Comparison of ENCODE assay signal across 20 cellular contexts in the genomic region with DNA sequence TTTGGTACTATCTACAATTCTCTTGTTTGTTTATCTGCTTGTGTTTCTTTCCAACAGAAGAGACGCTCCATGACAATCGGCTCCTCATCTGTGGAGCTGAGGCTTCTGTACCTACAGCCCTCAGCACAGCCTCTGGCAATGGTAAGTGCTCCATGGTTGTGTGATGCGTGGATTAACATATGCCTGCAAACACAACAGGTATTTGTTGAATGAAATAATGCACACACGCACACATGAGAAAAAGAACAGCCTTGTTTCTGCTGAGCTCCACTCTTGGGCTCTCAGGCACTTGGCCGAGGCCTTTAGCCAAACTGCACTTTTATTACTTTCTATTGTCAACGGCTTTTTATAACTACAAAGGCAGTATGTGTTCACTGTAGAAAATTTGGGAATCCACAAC.
DNase-seq lines count a peak whose midpoint lies in the region; ATAC-seq and TF ChIP-seq lines count a peak whose summit lies in the region.
"Had no signal": no experiment of that assay in that cellular context is flagged by ENCODE, and none has a peak within 500 bp of the region (broad histone marks: within the 10 kb centered on the region; RNA-seq: fewer than 3 reads in every experiment).

No MANE protein-coding gene starts in this region.

- intact Hi-C loops in sciatic nerve (cut with DNase I): no loop called here

- peak; percentile 15 for DNase-seq in LNCaP clone FGC (ENCODE audit: low read depth)
- DNase-seq in medulla oblongata (ENCODE audit: extremely low spot score): peak; percentile 43
- DNase-seq in sciatic nerve (ENCODE audit: low spot score): no peak
- no peak for DNase-seq in EL
- DNase-seq in activated gamma-delta T cell (lab: John Stamatoyannopoulos, UW): no peak
- no peak for DNase-seq in NCI-H446 treated with DMSO at 0.1 percent for 48 hours (lab: John Stamatoyannopoulos, UW)
- no peak for DNase-seq in Kasumi-1 (lab: John Stamatoyannopoulos, UW)
- DNase-seq: Caco-2, GM23248, KG1, MG63, NCI-H1092, NCI-H2107, NCI-H226, NCI-H69, SJCRH30 had no signal

- H3K4me3 ChIP-seq in LNCaP clone FGC (ENCODE audit: low read depth, low read length): no peak overlapping the region
- H3K4me3 ChIP-seq: GM23248, MG63, SJCRH30 had no signal

- peak; percentile 41 for ATAC-seq in sciatic nerve
- ATAC-seq: HCT116, HepG2 had no signal

- peak overlapping the region; percentile 73 for H3K27ac ChIP-seq in VCaP
- H3K27ac ChIP-seq: GM23248, RWPE1, SJCRH30 had no signal

- TF ChIP-seq CTCF in LNCaP clone FGC (IDR thresholded peaks at IDR 0.05; ENCODE audit: control insufficient read depth, extremely low read depth, insufficient read depth): no peak
- no peak for TF ChIP-seq CTCF in VCaP (conservative IDR thresholded peaks at IDR 0.05)

Comparison
In these comparisons a context has a peak if more than half of its experiments do, and no peak if none do; other contexts are left out.
1. DNase-seq: peak in LNCaP clone FGC (single experiment) and medulla oblongata (single experiment); none in sciatic nerve (single experiment), EL (single experiment), activated gamma-delta T cell (single experiment), NCI-H446 treated with DMSO at 0.1 percent for 48 hours (single experiment) and Kasumi-1 (0 of 2).